In the genomic region with DNA sequence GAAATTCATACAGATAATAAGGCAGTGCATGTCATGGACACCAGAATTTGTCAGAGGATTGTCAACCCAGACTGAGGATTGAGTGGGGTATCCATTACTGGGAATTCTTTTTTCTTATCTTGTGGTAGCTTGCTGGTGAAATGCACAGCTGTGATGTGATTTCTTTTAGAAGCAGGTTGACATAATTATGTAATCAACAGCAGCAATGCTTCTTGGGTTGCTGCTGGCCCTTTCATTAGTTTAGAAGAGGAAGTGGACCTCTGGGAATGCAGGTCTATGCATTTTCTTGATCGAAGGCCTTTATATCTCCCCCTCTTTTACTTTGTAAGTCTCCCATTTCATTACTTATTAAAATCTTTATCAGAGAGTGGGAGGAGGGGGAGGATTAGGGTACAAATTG, we compare ENCODE assay signal across 30 cellular contexts.
"Had no signal": no experiment of that assay in that cellular context is flagged by ENCODE, and none has a peak within 500 bp of the region (broad histone marks: within the 10 kb centered on the region; RNA-seq: fewer than 3 reads in every experiment).

No MANE protein-coding gene starts in this region.

- H3K4me1 Mint-ChIP-seq: central memory CD8-positive, alpha-beta T cell; endodermal cell; immature natural killer cell; naive thymus-derived CD4-positive, alpha-beta T cell; stimulated activated memory B cell treated with anti-CD40 and anti-IgM and Interleukin-4, amounts not matched to agents 10 μg/mL and 1 μg/mL and 100 μg/mL, for 72 hours; stimulated activated naive CD8-positive, alpha-beta T cell treated with anti-CD3 and anti-CD28 coated beads, Interleukin-15, amount 100 ng/mL, for 72 hours had no signal

- H3K4me3 Mint-ChIP-seq: activated T-cell treated with anti-CD3 and anti-CD28 coated beads, Interleukin-2, amount 50 U/mL, for 72 hours; central memory CD8-positive, alpha-beta T cell; dendritic cell treated with granulocyte-macrophage colony-stimulating factor and Interleukin-4, amounts not matched to agents 40 ng/mL and 50 ng/mL, for 4 days; endodermal cell; immature natural killer cell; mesothelial cell of epicardium; naive thymus-derived CD4-positive, alpha-beta T cell; stimulated activated memory B cell treated with anti-CD40 and anti-IgM and Interleukin-4, amounts not matched to agents 10 μg/mL and 1 μg/mL and 100 μg/mL, for 72 hours; stimulated activated naive CD8-positive, alpha-beta T cell treated with anti-CD3 and anti-CD28 coated beads, Interleukin-15, amount 100 ng/mL, for 72 hours had no signal

- H3K27me3 Mint-ChIP-seq: dendritic cell treated with granulocyte-macrophage colony-stimulating factor and Interleukin-4, amounts not matched to agents 40 ng/mL and 50 ng/mL, for 4 days; stimulated activated memory B cell treated with anti-CD40 and anti-IgM and Interleukin-4, amounts not matched to agents 10 μg/mL and 1 μg/mL and 100 μg/mL, for 72 hours had no signal

- FAIRE-seq: pancreas had no signal

- H3K36me3 ChIP-seq: breast epithelium, pancreas, sigmoid colon, upper lobe of left lung, vagina had no signal

- H3K4me1 ChIP-seq: breast epithelium, pancreas, psoas muscle, sigmoid colon, upper lobe of left lung, vagina had no signal

- H3K27ac ChIP-seq: breast epithelium, pancreas, psoas muscle, sigmoid colon, upper lobe of left lung, vagina, VCaP had no signal

- H3K9me3 Mint-ChIP-seq: activated naive CD4-positive, alpha-beta T cell treated with anti-CD3 and anti-CD28 coated beads, Interleukin-2, amount 50 U/mL, for 72 hours; activated T-cell treated with anti-CD3 and anti-CD28 coated beads, Interleukin-2, amount 50 U/mL, for 72 hours; central memory CD8-positive, alpha-beta T cell; dendritic cell treated with granulocyte-macrophage colony-stimulating factor and Interleukin-4, amounts not matched to agents 40 ng/mL and 50 ng/mL, for 4 days; endodermal cell; immature natural killer cell; mesothelial cell of epicardium; naive thymus-derived CD4-positive, alpha-beta T cell; stimulated activated memory B cell treated with anti-CD40 and anti-IgM and Interleukin-4, amounts not matched to agents 10 μg/mL and 1 μg/mL and 100 μg/mL, for 72 hours; stimulated activated naive CD8-positive, alpha-beta T cell treated with anti-CD3 and anti-CD28 coated beads, Interleukin-15, amount 100 ng/mL, for 72 hours had no signal

- H3K4me2 ChIP-seq: smooth muscle cell had no signal

- H3K9me3 ChIP-seq: breast epithelium, pancreas, psoas muscle, sigmoid colon, upper lobe of left lung, vagina had no signal

- H3K36me3 Mint-ChIP-seq: activated naive CD4-positive, alpha-beta T cell treated with anti-CD3 and anti-CD28 coated beads, Interleukin-2, amount 50 U/mL, for 72 hours; immature natural killer cell; mesothelial cell of epicardium; naive thymus-derived CD4-positive, alpha-beta T cell; stimulated activated memory B cell treated with anti-CD40 and anti-IgM and Interleukin-4, amounts not matched to agents 10 μg/mL and 1 μg/mL and 100 μg/mL, for 72 hours had no signal

- H3K27me3 ChIP-seq: breast epithelium, pancreas, sigmoid colon, upper lobe of left lung, vagina had no signal

- H3K27ac Mint-ChIP-seq: activated naive CD4-positive, alpha-beta T cell treated with anti-CD3 and anti-CD28 coated beads, Interleukin-2, amount 50 U/mL, for 72 hours; activated T-cell treated with anti-CD3 and anti-CD28 coated beads, Interleukin-2, amount 50 U/mL, for 72 hours; dendritic cell treated with granulocyte-macrophage colony-stimulating factor and Interleukin-4, amounts not matched to agents 40 ng/mL and 50 ng/mL, for 4 days; endodermal cell; immature natural killer cell; naive thymus-derived CD4-positive, alpha-beta T cell; stimulated activated memory B cell treated with anti-CD40 and anti-IgM and Interleukin-4, amounts not matched to agents 10 μg/mL and 1 μg/mL and 100 μg/mL, for 72 hours; stimulated activated naive CD8-positive, alpha-beta T cell treated with anti-CD3 and anti-CD28 coated beads, Interleukin-15, amount 100 ng/mL, for 72 hours had no signal

- H3K4me3 ChIP-seq: breast epithelium, pancreas, psoas muscle, sigmoid colon, smooth muscle cell, upper lobe of left lung, vagina had no signal

- ATAC-seq: activated naive CD4-positive, alpha-beta T cell treated with anti-CD3 and anti-CD28 coated beads, Interleukin-2, amount 50 U/mL, for 72 hours; activated T-cell treated with anti-CD3 and anti-CD28 coated beads, Interleukin-2, amount 50 U/mL, for 72 hours; esophagus mucosa; naive thymus-derived CD4-positive, alpha-beta T cell; pancreas; psoas muscle; stimulated activated memory B cell treated with anti-CD40 and anti-IgM and Interleukin-4, amounts not matched to agents 10 μg/mL and 1 μg/mL and 100 μg/mL, for 72 hours; stimulated activated naive CD8-positive, alpha-beta T cell treated with anti-CD3 and anti-CD28 coated beads, Interleukin-15, amount 100 ng/mL, for 72 hours had no signal

- DNase-seq: activated CD4-positive, alpha-beta T cell treated with anti-CD3 and anti-CD28 coated beads for 4 hours; activated CD4-positive, alpha-beta T cell treated with anti-CD3 and anti-CD28 coated beads, Interleukin-2, amount 50 U/mL, for 4 hours; activated naive CD4-positive, alpha-beta T cell; activated T-cell treated with anti-CD3 and anti-CD28 coated beads for 4 hours; activated T-cell treated with anti-CD3 and anti-CD28 coated beads, Interleukin-2, amount 50 U/mL, for 72 hours; endodermal cell; foreskin fibroblast; head of caudate nucleus; hippocampal formation; immature natural killer cell; naive thymus-derived CD4-positive, alpha-beta T cell; pancreas; psoas muscle; sigmoid colon; stimulated activated CD4-positive, alpha-beta T cell treated with anti-CD3 and anti-CD28 coated beads, Interleukin-1b, Interleukin-23, amount 100 ng/mL, for 48 hours; stimulated activated CD4-positive, alpha-beta T cell treated with anti-CD3 and anti-CD28 coated beads, Interleukin-4, amount 100 ng/mL, for 4 hours; stimulated activated CD8-positive, alpha-beta memory T cell treated with anti-CD3 and anti-CD28 coated beads, Interleukin-4, amount 100 ng/mL, for 48 hours; stimulated activated naive CD8-positive, alpha-beta T cell treated with anti-CD3 and anti-CD28 coated beads, Interleukin-15, amount 100 ng/mL, for 72 hours; substantia nigra; upper lobe of left lung had no signal
